Comparison of ENCODE assay signal across 8 cellular contexts in the genomic region with DNA sequence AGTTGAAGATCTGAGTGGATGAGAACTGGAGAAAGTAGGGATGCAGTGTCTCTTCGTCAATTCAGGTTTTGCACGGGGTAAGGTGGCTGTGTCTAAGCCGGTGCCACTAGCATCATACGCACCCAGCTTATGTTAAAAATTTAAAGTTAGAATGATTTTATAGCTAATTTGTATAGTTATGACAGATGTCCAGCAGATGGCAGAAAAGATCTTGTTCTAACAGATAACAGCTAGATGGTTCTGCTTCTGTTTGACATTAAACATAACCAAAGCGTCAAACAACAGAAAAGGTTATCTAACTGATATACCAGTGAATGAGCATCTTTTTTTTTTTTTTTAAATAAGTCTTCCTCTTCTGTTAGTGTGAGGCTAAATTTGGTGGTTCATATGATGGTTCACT. TPM values are rescaled to one million over a fixed set of nuclear protein-coding genes. Genes with fewer than 3 reads are reported as not detected.
DNase-seq lines count a peak whose midpoint lies in the region; ATAC-seq and TF ChIP-seq lines count a peak whose summit lies in the region.

No MANE protein-coding gene starts in this region.

- peaks cover 0 to 12% (median 0%) of the 10 kb centered on the region in 3 donors for H3K27me3 ChIP-seq in stomach

- TF ChIP-seq CTCF in stomach (IDR thresholded peaks at IDR 0.05), result peak in 2 of 7 experiments; percentile 8 to 14

- TF ChIP-seq POLR2A in stomach (IDR thresholded peaks at IDR 0.05), result no peak

- no peaks in the 10 kb centered on the region for H3K36me3 Mint-ChIP-seq in activated naive CD4-positive, alpha-beta T cell treated with anti-CD3 and anti-CD28 coated beads, Interleukin-2, amount 10 ng/mL, durations not matched to agents 7 days and 5 days

- H3K27me3 Mint-ChIP-seq in activated naive CD4-positive, alpha-beta T cell treated with anti-CD3 and anti-CD28 coated beads, Interleukin-2, amount 10 ng/mL, durations not matched to agents 7 days and 5 days, result peaks cover 4% of the 10 kb centered on the region

- peaks cover 2% of the 10 kb centered on the region for H3K9me3 Mint-ChIP-seq in activated naive CD4-positive, alpha-beta T cell treated with anti-CD3 and anti-CD28 coated beads, Interleukin-2, amount 10 ng/mL, durations not matched to agents 7 days and 5 days

- no peak overlapping the region for H3K4me3 ChIP-seq in stomach

- no peaks in the 10 kb centered on the region for H3K36me3 ChIP-seq in stomach

- H3K27ac Mint-ChIP-seq in activated naive CD4-positive, alpha-beta T cell treated with anti-CD3 and anti-CD28 coated beads, Interleukin-2, amount 10 ng/mL, durations not matched to agents 7 days and 5 days, result no peak overlapping the region

- no peaks in the 10 kb centered on the region for H3K4me1 ChIP-seq in stomach

- no peak for ATAC-seq in GM19395 (IDR thresholded peaks at IDR 0.05; ENCODE audit: unreplicated experiment)

- no peaks in the 10 kb centered on the region for H3K4me1 Mint-ChIP-seq in activated naive CD4-positive, alpha-beta T cell treated with anti-CD3 and anti-CD28 coated beads, Interleukin-2, amount 10 ng/mL, durations not matched to agents 7 days and 5 days

- no peaks in the 10 kb centered on the region for H3K9me3 ChIP-seq in stomach

- CTCF ChIA-PET in activated naive CD4-positive, alpha-beta T cell treated with anti-CD3 and anti-CD28 coated beads, Interleukin-2, amount 10 ng/mL, durations not matched to agents 7 days and 5 days (lab: Charles Lee), result interaction anchor here (0.6 to 5.1 kb wide), 29 partner anchors 8 to 1632 kb away, joined by 3 to 98 read pairs (median 4); partner anchors contain the start of genes EDDM13 and ZNF444

- H3K27ac ChIP-seq in stomach, result no peak overlapping the region

- WGBS in stomach, 5 donors, result 59 to 65% (median 60%) methylated on average over 5 of the region's 5 CpGs

- peak; percentile 12 for DNase-seq in Caki2 (ENCODE audit: low read depth)
- peak; percentile 28 for DNase-seq in HS-5 (ENCODE audit: low read depth)
- DNase-seq in NOMO-1 treated with DMSO at 0.1 percent for 48 hours (lab: John Stamatoyannopoulos, UW; ENCODE audit: unreplicated experiment), result peak; percentile 74
- peak; percentile 81 for DNase-seq in dermis blood vessel endothelial cell
- peak; percentile 43 for DNase-seq in midbrain (lab: John Stamatoyannopoulos, UW)
- DNase-seq in activated naive CD4-positive, alpha-beta T cell treated with anti-CD3 and anti-CD28 coated beads, Interleukin-2, amount 10 ng/mL, durations not matched to agents 7 days and 5 days, result no peak
- DNase-seq in stomach, result no peak

- TF ChIP-seq EP300 in stomach (IDR thresholded peaks at IDR 0.05), result no peak

- H3K4me3 Mint-ChIP-seq in activated naive CD4-positive, alpha-beta T cell treated with anti-CD3 and anti-CD28 coated beads, Interleukin-2, amount 10 ng/mL, durations not matched to agents 7 days and 5 days, result no peak overlapping the region

- intact Hi-C loops in stomach (cut with DNase I; ENCODE audit: low total_unique reads), result no loop called here

- in situ Hi-C loops in Caki2 (cut with HindIII; ENCODE audit: low pct_unique_long_range_greater_than_20kb, low sequenced_read_pairs), result no loop called here

RNA-seq across cellular contexts. Expression of gene EDDM13, which starts 18.8 kb away (rescaled TPM):
- total RNA-seq in Caki2 (2014; rRNA removed; shearing (Covaris generic); ENCODE audit: low replicate concordance), result not detected in 2 replicates
- total RNA-seq in dermis blood vessel endothelial cell (0.79 and 0.85 TPM in 2 replicates), stomach (not detected)
- 1 to 10 TPM in 1 of 3 donors, not detected in 2; 1.6 TPM for polyA plus RNA-seq in stomach

RNA-seq across cellular contexts. Expression of gene ZSCAN5C, which starts 51.7 kb away (rescaled TPM):
- total RNA-seq in Caki2 (2014; rRNA removed; shearing (Covaris generic); ENCODE audit: low replicate concordance), result not detected in 2 replicates
- total RNA-seq in dermis blood vessel endothelial cell, result not detected in 2 replicates
- not detected for total RNA-seq in stomach
- polyA plus RNA-seq in stomach, result not detected

RNA-seq across cellular contexts. Expression of gene ZSCAN5B, which starts 56.2 kb away (rescaled TPM):
- not detected in 2 replicates for total RNA-seq in Caki2 (2014; rRNA removed; shearing (Covaris generic); ENCODE audit: low replicate concordance)
- total RNA-seq in dermis blood vessel endothelial cell (not detected in 2 replicates), stomach (not detected)
- not detected for polyA plus RNA-seq in stomach

Comparison
In these comparisons a context has a peak if more than half of its experiments do, and no peak if none do; other contexts are left out.
1. DNase-seq: peak in Caki2 (single experiment), HS-5 (single experiment), NOMO-1 treated with DMSO at 0.1 percent for 48 hours (single experiment), dermis blood vessel endothelial cell (single experiment) and midbrain (single experiment); none in activated naive CD4-positive, alpha-beta T cell treated with anti-CD3 and anti-CD28 coated beads, Interleukin-2, amount 10 ng/mL, durations not matched to agents 7 days and 5 days (single experiment) and stomach (single experiment).